ENCODE assay signal across 1 cellular context in the genomic region with DNA sequence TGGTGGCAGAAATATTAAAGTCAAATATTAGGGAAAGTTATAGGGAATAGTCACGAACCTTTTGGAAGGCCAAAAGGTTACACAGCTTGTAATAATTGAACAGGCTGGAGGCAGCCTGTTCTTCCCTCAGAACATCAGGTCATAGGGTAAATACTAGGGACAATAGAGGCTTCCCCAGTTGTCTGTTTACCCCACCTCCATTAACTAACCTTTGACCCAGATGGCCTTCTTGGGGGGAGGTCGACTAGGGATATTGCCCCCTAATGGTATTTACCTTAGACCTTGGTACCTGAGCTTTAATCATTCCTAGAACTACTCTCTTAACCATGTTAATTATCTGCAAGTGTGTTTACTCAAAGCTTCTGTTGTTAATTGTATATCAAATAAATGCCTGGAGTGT.
TF ChIP-seq lines count a peak whose summit lies in the region.

No MANE protein-coding gene starts in this region.

TF ChIP-seq in HepG2, 621 proteins besides CTCF, POLR2A, EP300 and RAD21:
- TF ChIP-seq SOX6 (IDR thresholded peaks at IDR 0.05) (no peak), SOX6 (CRISPR knock-in tag; IDR thresholded peaks at IDR 0.05) (peak; percentile 86), SYNCRIP (IDR thresholded peaks at IDR 0.05; ENCODE audit: insufficient read depth, low read depth, low read length) (no peak), BCL3 (CRISPR knock-in tag; IDR thresholded peaks at IDR 0.05) (no peak), ISL2 (CRISPR knock-in tag; IDR thresholded peaks at IDR 0.05) (0 out of 2 replicates have a peak, but pooled peaks have one; percentile 28), FOSL1 (CRISPR knock-in tag; IDR thresholded peaks at IDR 0.05; ENCODE audit: borderline replicate concordance) (no peak), ZNF180 (CRISPR knock-in tag; IDR thresholded peaks at IDR 0.05; ENCODE audit: borderline replicate concordance, low read depth) (no peak), RXRB (CRISPR knock-in tag; IDR thresholded peaks at IDR 0.05; ENCODE audit: borderline replicate concordance) (peak; percentile 31; the same call in 1 of the 2 replicates), TCF7 (IDR thresholded peaks at IDR 0.05; ENCODE audit: low read depth) (0 out of 2 replicates have a peak, but pooled peaks have one; percentile 13), THAP8 (CRISPR knock-in tag; IDR thresholded peaks at IDR 0.05; ENCODE audit: borderline replicate concordance) (no peak), NCOR1 (IDR thresholded peaks at IDR 0.05; ENCODE audit: borderline replicate concordance, low read length) (peak; percentile 24; the same call in 1 of the 2 replicates), HNF4G (IDR thresholded peaks at IDR 0.05; ENCODE audit: borderline replicate concordance, low read depth, low read length) (peak; percentile 32; the same call in 1 of the 2 replicates), HNF4G (CRISPR knock-in tag; IDR thresholded peaks at IDR 0.05; ENCODE audit: borderline replicate concordance, low read depth) (no peak), HNF4A (CRISPR knock-in tag; IDR thresholded peaks at IDR 0.05) (peak; percentile 37; the same call in 1 of the 2 replicates), ZNF609 (CRISPR knock-in tag; IDR thresholded peaks at IDR 0.05; ENCODE audit: borderline replicate concordance) (peak; percentile 60; the same call in 1 of the 2 replicates), ZNF737 (CRISPR knock-in tag; IDR thresholded peaks at IDR 0.05; ENCODE audit: borderline replicate concordance) (no peak), SOX5 (CRISPR knock-in tag; IDR thresholded peaks at IDR 0.05; ENCODE audit: borderline replicate concordance) (peak; percentile 75), KLF6 (CRISPR knock-in tag; IDR thresholded peaks at IDR 0.05) (no peak), FOXP4 (CRISPR knock-in tag; IDR thresholded peaks at IDR 0.05) (peak; percentile 42; the same call in 1 of the 2 replicates), NR2F6 (IDR thresholded peaks at IDR 0.05) (peak; percentile 83), NR2F6 (CRISPR knock-in tag; IDR thresholded peaks at IDR 0.05) (peak; percentile 67), FOXP1 (IDR thresholded peaks at IDR 0.05) (0 out of 2 replicates have a peak, but pooled peaks have one; percentile 18), FOXP1 (CRISPR knock-in tag; IDR thresholded peaks at IDR 0.05) (peak; percentile 19; the same call in 1 of the 2 replicates), ZSCAN31 (CRISPR knock-in tag; IDR thresholded peaks at IDR 0.05; ENCODE audit: low read depth) (no peak), NR2F1 (CRISPR knock-in tag; IDR thresholded peaks at IDR 0.05) (0 out of 4 replicates have a peak, but pooled peaks of 1 of the 2 experiments have one; percentile 32), MIXL1 (CRISPR knock-in tag; IDR thresholded peaks at IDR 0.05) (peak; percentile 35; the same call in 1 of the 2 replicates), ZNF780A (CRISPR knock-in tag; IDR thresholded peaks at IDR 0.05) (no peak), BCL6 (CRISPR knock-in tag; IDR thresholded peaks at IDR 0.05) (peak; percentile 78), ZNF337 (CRISPR knock-in tag; IDR thresholded peaks at IDR 0.05; ENCODE audit: borderline replicate concordance, low read depth) (no peak), RARA (CRISPR knock-in tag; IDR thresholded peaks at IDR 0.05) (peak; percentile 31; the same call in 1 of the 2 replicates), PATZ1 (CRISPR knock-in tag; IDR thresholded peaks at IDR 0.05) (peak; percentile 50), NR2F2 (IDR thresholded peaks at IDR 0.05; ENCODE audit: borderline replicate concordance, low read depth) (peak; percentile 88), SOX13 (IDR thresholded peaks at IDR 0.05) (peak; percentile 67), SOX13 (CRISPR knock-in tag; conservative IDR thresholded peaks at IDR 0.05 in 1 of 2, IDR thresholded peaks at IDR 0.05 in 1 of 2) (peak in 1 of 2 experiments; percentile 65; a peak in 2 of 4 replicates), POLR2G (IDR thresholded peaks at IDR 0.05; ENCODE audit: low read depth, low read length) (no peak), ARHGAP35 (CRISPR knock-in tag; IDR thresholded peaks at IDR 0.05; ENCODE audit: borderline replicate concordance) (no peak)
- TF ChIP-seq, protein P1, sequence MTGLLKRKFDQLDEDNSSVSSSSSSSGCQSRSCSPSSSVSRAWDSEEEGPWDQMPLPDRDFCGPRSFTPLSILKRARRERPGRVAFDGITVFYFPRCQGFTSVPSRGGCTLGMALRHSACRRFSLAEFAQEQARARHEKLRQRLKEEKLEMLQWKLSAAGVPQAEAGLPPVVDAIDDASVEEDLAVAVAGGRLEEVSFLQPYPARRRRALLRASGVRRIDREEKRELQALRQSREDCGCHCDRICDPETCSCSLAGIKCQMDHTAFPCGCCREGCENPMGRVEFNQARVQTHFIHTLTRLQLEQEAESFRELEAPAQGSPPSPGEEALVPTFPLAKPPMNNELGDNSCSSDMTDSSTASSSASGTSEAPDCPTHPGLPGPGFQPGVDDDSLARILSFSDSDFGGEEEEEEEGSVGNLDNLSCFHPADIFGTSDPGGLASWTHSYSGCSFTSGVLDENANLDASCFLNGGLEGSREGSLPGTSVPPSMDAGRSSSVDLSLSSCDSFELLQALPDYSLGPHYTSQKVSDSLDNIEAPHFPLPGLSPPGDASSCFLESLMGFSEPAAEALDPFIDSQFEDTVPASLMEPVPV (CRISPR knock-in tag; IDR thresholded peaks at IDR 0.05), result no peak
- TF ChIP-seq, protein P2, sequence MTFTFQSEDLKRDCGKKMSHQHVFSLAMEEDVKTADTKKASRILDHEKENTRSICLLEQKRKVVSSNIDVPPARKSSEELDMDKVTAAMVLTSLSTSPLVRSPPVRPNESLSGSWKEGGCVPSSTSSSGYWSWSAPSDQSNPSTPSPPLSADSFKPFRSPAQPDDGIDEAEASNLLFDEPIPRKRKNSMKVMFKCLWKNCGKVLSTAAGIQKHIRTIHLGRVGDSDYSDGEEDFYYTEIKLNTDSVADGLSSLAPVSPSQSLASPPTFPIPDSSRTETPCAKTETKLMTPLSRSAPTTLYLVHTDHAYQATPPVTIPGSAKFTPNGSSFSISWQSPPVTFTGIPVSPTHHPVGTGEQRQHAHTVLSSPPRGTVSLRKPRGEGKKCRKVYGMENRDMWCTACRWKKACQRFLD (CRISPR knock-in tag; IDR thresholded peaks at IDR 0.05; ENCODE audit: borderline replicate concordance), result no peak
- TF ChIP-seq, protein P3, sequence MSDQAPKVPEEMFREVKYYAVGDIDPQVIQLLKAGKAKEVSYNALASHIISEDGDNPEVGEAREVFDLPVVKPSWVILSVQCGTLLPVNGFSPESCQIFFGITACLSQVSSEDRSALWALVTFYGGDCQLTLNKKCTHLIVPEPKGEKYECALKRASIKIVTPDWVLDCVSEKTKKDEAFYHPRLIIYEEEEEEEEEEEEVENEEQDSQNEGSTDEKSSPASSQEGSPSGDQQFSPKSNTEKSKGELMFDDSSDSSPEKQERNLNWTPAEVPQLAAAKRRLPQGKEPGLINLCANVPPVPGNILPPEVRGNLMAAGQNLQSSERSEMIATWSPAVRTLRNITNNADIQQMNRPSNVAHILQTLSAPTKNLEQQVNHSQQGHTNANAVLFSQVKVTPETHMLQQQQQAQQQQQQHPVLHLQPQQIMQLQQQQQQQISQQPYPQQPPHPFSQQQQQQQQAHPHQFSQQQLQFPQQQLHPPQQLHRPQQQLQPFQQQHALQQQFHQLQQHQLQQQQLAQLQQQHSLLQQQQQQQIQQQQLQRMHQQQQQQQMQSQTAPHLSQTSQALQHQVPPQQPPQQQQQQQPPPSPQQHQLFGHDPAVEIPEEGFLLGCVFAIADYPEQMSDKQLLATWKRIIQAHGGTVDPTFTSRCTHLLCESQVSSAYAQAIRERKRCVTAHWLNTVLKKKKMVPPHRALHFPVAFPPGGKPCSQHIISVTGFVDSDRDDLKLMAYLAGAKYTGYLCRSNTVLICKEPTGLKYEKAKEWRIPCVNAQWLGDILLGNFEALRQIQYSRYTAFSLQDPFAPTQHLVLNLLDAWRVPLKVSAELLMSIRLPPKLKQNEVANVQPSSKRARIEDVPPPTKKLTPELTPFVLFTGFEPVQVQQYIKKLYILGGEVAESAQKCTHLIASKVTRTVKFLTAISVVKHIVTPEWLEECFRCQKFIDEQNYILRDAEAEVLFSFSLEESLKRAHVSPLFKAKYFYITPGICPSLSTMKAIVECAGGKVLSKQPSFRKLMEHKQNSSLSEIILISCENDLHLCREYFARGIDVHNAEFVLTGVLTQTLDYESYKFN (CRISPR knock-in tag; conservative IDR thresholded peaks at IDR 0.05), result peak; percentile 38; the same call in 1 of the 2 replicates
- TF ChIP-seq, protein P4, sequence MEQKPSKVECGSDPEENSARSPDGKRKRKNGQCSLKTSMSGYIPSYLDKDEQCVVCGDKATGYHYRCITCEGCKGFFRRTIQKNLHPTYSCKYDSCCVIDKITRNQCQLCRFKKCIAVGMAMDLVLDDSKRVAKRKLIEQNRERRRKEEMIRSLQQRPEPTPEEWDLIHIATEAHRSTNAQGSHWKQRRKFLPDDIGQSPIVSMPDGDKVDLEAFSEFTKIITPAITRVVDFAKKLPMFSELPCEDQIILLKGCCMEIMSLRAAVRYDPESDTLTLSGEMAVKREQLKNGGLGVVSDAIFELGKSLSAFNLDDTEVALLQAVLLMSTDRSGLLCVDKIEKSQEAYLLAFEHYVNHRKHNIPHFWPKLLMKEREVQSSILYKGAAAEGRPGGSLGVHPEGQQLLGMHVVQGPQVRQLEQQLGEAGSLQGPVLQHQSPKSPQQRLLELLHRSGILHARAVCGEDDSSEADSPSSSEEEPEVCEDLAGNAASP (CRISPR knock-in tag; IDR thresholded peaks at IDR 0.05; ENCODE audit: borderline replicate concordance), result peak; percentile 38; the same call in 1 of the 2 replicates
